21 cellular contexts compared by ENCODE assay signal in the genomic region with DNA sequence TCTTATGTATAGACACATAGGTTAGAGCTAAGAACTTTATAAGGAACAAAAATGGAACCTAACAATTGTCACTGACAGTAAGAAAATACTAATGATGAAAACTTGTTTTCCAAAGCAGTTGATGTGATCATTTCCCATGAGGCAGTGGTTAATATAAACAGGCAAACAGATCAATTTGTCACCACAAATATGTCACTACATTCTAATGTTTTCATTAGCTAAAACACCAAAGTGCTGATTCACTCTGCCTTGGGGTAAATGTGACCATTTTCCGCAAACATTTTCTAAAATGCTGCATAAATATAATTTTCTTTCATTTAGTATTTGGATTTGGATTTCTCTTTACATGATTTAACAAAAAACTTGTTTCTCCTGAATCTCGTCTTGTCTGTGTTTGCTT.
DNase-seq lines count a peak whose midpoint lies in the region; ATAC-seq and TF ChIP-seq lines count a peak whose summit lies in the region.
"Had no signal": no experiment of that assay in that cellular context is flagged by ENCODE, and none has a peak within 500 bp of the region (broad histone marks: within the 10 kb centered on the region; RNA-seq: fewer than 3 reads in every experiment).

No MANE protein-coding gene starts in this region.

- no peaks in the 10 kb centered on the region for H3K4me1 ChIP-seq in psoas muscle
- H3K4me1 ChIP-seq: HAP-1, pancreas, sigmoid colon, uterus had no signal

- TF ChIP-seq CTCF in psoas muscle (IDR thresholded peaks at IDR 0.05) = no peak

- H3K9me3 ChIP-seq in SK-N-MC (ENCODE audit: low read depth, low read length) = no peaks in the 10 kb centered on the region
- no peaks in the 10 kb centered on the region for H3K9me3 ChIP-seq in psoas muscle
- H3K9me3 ChIP-seq: HAP-1, pancreas, sigmoid colon, uterus had no signal

- in situ Hi-C loops in Caki2 (cut with HindIII; ENCODE audit: low pct_unique_long_range_greater_than_20kb, low sequenced_read_pairs) = no loop called here

- no peak for ATAC-seq in psoas muscle
- ATAC-seq: naive thymus-derived CD4-positive, alpha-beta T cell; pancreas; stimulated activated memory B cell treated with anti-CD40 and anti-IgM and Interleukin-4, amounts not matched to agents 10 μg/mL and 1 μg/mL and 100 μg/mL, for 72 hours had no signal

- intact Hi-C loops in psoas muscle (cut with DNase I) = no loop called here

- H3K4me3 ChIP-seq in SK-N-MC = no peak overlapping the region
- H3K4me3 ChIP-seq in psoas muscle = no peak overlapping the region
- H3K4me3 ChIP-seq: dorsolateral prefrontal cortex, HAP-1, pancreas, sigmoid colon, uterus had no signal

- POLR2A ChIA-PET in HEK293T (lab: Yijun Ruan, JAX) = no interaction called here

- H3K27ac ChIP-seq in SK-N-MC = peak overlapping the region; percentile 20; the same call in 1 of the 2 replicates
- no peak overlapping the region for H3K27ac ChIP-seq in psoas muscle
- H3K27ac ChIP-seq: C4-2B, dorsolateral prefrontal cortex, pancreas, sigmoid colon, uterus had no signal

- CTCF ChIA-PET in HEK293T (lab: Yijun Ruan, JAX) = no interaction called here

- WGBS in psoas muscle, 3 donors = 39 to 64% (median 61%) methylated on average over 2 of the region's 2 CpGs

- H3K9ac ChIP-seq in SK-N-MC (ENCODE audit: insufficient read length) = no peak overlapping the region

- H3K36me3 ChIP-seq in SK-N-MC (ENCODE audit: insufficient read depth, low read length) = no peaks in the 10 kb centered on the region
- H3K36me3 ChIP-seq in psoas muscle (ENCODE audit: insufficient read depth in 1 of 2, low read depth in 1 of 2) = no peaks in the 10 kb centered on the region
- H3K36me3 ChIP-seq: HAP-1, pancreas, sigmoid colon, uterus had no signal

- peaks cover 0 to 2% (median 0%) of the 10 kb centered on the region in 3 donors for H3K27me3 ChIP-seq in psoas muscle (ENCODE audit: insufficient read depth in 3 of 3, low read length in 2 of 3)
- H3K27me3 ChIP-seq: dorsolateral prefrontal cortex, pancreas, sigmoid colon, uterus had no signal

- DNase-seq in Caki2 (ENCODE audit: low read depth) (peak; percentile 14), SK-N-MC (ENCODE audit: low read depth, low spot score) (no peak), fibroblast of gingiva (ENCODE audit: low read depth) (peak; percentile 63), non-pigmented ciliary epithelial cell (ENCODE audit: low read depth) (peak; percentile 34), psoas muscle (no peak), HEK293T (ENCODE audit: extremely low spot score) (no peak), occipital lobe (lab: John Stamatoyannopoulos, UW) (no peak)
- no peak for DNase-seq in stimulated activated CD4-positive, alpha-beta T cell treated with anti-CD3 and anti-CD28 coated beads, Interleukin-2, amount 100 ng/mL, for 24 hours
- DNase-seq: activated CD4-positive, alpha-beta memory T cell treated with anti-CD3 and anti-CD28 coated beads, Interleukin-2, amount 10 ng/mL, durations not matched to agents 7 days and 5 days; activated gamma-delta T cell; activated T-cell treated with anti-CD3 and anti-CD28 coated beads for 4 hours; dorsolateral prefrontal cortex; naive thymus-derived CD4-positive, alpha-beta T cell; NCI-H187 treated with DMSO at 0.1 percent for 48 hours; NCI-H748 treated with DMSO at 0.1 percent for 48 hours; pancreas; sigmoid colon; uterus had no signal

TF ChIP-seq in HEK293T, 16 proteins besides CTCF, POLR2A, EP300 and RAD21:
- TF ChIP-seq TARDBP (IDR thresholded peaks at IDR 0.05) (no peak), L3MBTL2 (conservative IDR thresholded peaks at IDR 0.05) (no peak), ARNT (IDR thresholded peaks at IDR 0.05) (no peak), FOXA1 (IDR thresholded peaks at IDR 0.05) (no peak), NFRKB (IDR thresholded peaks at IDR 0.05) (no peak), ELF4 (IDR thresholded peaks at IDR 0.05) (no peak)
- TF ChIP-seq, protein P1, sequence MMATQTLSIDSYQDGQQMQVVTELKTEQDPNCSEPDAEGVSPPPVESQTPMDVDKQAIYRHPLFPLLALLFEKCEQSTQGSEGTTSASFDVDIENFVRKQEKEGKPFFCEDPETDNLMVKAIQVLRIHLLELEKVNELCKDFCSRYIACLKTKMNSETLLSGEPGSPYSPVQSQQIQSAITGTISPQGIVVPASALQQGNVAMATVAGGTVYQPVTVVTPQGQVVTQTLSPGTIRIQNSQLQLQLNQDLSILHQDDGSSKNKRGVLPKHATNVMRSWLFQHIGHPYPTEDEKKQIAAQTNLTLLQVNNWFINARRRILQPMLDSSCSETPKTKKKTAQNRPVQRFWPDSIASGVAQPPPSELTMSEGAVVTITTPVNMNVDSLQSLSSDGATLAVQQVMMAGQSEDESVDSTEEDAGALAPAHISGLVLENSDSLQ (IDR thresholded peaks at IDR 0.05) = no peak

Comparison
In these comparisons a context has a peak if more than half of its experiments do, and no peak if none do; other contexts are left out.
1. DNase-seq: peak in Caki2 (single experiment), fibroblast of gingiva (single experiment) and non-pigmented ciliary epithelial cell (single experiment); none in SK-N-MC (single experiment), psoas muscle (0 of 2), HEK293T (single experiment), stimulated activated CD4-positive, alpha-beta T cell treated with anti-CD3 and anti-CD28 coated beads, Interleukin-2, amount 100 ng/mL, for 24 hours (0 of 2) and occipital lobe (single experiment).